7 cellular contexts compared by ENCODE assay signal in the genomic region with DNA sequence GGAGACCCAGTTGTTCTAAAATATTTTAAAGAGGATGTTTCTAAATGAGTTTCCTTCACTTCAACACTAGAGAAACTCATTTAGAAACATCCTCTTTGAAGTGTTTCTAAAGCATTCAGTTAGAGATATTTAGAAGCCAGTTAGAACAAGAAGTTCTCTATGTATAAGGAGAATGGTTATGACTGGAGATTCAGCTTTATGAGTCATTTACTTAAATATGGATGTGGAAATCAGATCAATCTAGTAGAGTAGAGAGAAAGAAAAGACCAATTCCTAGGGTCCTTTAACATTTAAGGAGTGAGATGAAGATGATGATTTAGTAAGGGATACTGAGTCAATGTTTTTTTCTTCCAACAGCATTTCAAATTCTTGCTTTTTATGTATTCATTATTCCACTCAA.
"Had no signal": no experiment of that assay in that cellular context is flagged by ENCODE, and none has a peak within 500 bp of the region (broad histone marks: within the 10 kb centered on the region; RNA-seq: fewer than 3 reads in every experiment).

No MANE protein-coding gene starts in this region.

- H3K4me3 Mint-ChIP-seq: GM23338, H9, IgD-negative memory B cell had no signal

- H3K4me1 Mint-ChIP-seq: IgD-negative memory B cell had no signal

- H3K36me3 Mint-ChIP-seq: IgD-negative memory B cell had no signal

- H3K27me3 Mint-ChIP-seq: IgD-negative memory B cell had no signal

- H3K4me3 ChIP-seq: GM23338 had no signal

- FAIRE-seq: H1, H54, HepG2 had no signal

- H3K27ac Mint-ChIP-seq: GM23338, H9, IgD-negative memory B cell had no signal

- DNase-seq: H9, HCEC 1CT had no signal

- ATAC-seq: GM23338, HepG2 had no signal
